15 cellular contexts compared by ENCODE assay signal in the genomic region with DNA sequence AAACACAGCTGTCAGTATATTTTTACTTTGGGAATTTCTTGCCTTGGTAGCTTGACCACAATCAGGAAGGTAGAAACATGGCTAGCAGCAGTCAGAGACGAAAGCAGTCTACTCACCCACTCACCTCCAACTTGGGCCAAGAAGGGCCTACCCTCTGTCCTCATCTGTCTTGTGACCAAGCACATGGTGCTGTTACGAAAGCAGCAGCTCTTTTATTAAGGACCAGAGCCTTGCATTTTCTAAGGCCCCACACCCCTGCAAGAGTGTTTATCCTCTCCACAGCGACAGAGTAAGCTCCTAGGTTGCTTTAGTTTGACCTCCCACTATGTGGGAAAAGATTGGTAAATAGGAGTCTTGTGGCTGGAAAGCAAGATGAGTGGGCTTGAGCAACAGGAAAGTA. TPM values are rescaled to one million over a fixed set of nuclear protein-coding genes. Genes with fewer than 3 reads are reported as not detected.
DNase-seq lines count a peak whose midpoint lies in the region; ATAC-seq, FAIRE-seq and TF ChIP-seq lines count a peak whose summit lies in the region.
"Had no signal": no experiment of that assay in that cellular context is flagged by ENCODE, and none has a peak within 500 bp of the region (broad histone marks: within the 10 kb centered on the region; RNA-seq: fewer than 3 reads in every experiment).

No MANE protein-coding gene starts in this region.

- H3K9ac ChIP-seq in GM23248 (no peak overlapping the region), astrocyte (ENCODE audit: low read length) (no peak overlapping the region)
- H3K9ac ChIP-seq: BLaER1 had no signal

- 35 to 49% methylated on average over 3 of the region's 3 CpGs for WGBS in GM23248 (ENCODE audit: low coverage in 1 of 2, low lambda C conversion rate in 2 of 2, missing lambda C conversion rate in 2 of 2), 2 experiments

- in situ Hi-C loops in GM23248 (cut with MboI) (loop anchor here (10.0 kb wide), 1 partner anchor 181 kb away; no protein-coding TSS in a partner anchor), gastrocnemius medialis (cut with MboI; ENCODE audit: low sequenced_read_pairs in 4 of 4) (loop anchor here in 3 of 4 donors (25.0 kb wide), 4 partner anchors 94 to 719 kb away; a partner anchor contains a TSS)

- no peaks in the 10 kb centered on the region for H4K20me1 ChIP-seq in GM23248 (ENCODE audit: insufficient read depth)
- no peaks in the 10 kb centered on the region for H4K20me1 ChIP-seq in astrocyte (ENCODE audit: insufficient read depth, low read length)
- H4K20me1 ChIP-seq: BLaER1 had no signal

- H3K79me2 ChIP-seq in GM23248 (ENCODE audit: insufficient read depth) (no peaks in the 10 kb centered on the region), astrocyte (ENCODE audit: insufficient read depth, low read length) (no peaks in the 10 kb centered on the region)

- H2AFZ ChIP-seq in GM23248 (peak overlapping the region; percentile 61), astrocyte (ENCODE audit: low read depth, low read length) (peak overlapping the region; percentile 13)

- intact Hi-C loops in left lung (cut with DNase I) (loop anchor here in 1 of 2 donors (10.0 kb wide), 1 partner anchor 81 kb away; no protein-coding TSS in a partner anchor), gastrocnemius medialis (cut with DNase I; ENCODE audit: low total_unique reads) (no loop called here)

- ATAC-seq in left lung (peak; percentile 87), gastrocnemius medialis (peak; percentile 69 to 91), GM18505 (IDR thresholded peaks at IDR 0.05; ENCODE audit: unreplicated experiment) (no peak)

- no peaks in the 10 kb centered on the region for H3K4me1 Mint-ChIP-seq in astrocyte (ENCODE audit: low read depth, unreplicated experiment)

- H3K4me2 ChIP-seq in GM23248 (ENCODE audit: unreplicated experiment), result no peak overlapping the region
- H3K4me2 ChIP-seq in astrocyte (ENCODE audit: low read length), result no peak overlapping the region
- H3K4me2 ChIP-seq: BLaER1 had no signal

- H3K36me3 ChIP-seq in GM23248 (ENCODE audit: low read depth) (no peaks in the 10 kb centered on the region), astrocyte (ENCODE audit: insufficient read depth, low read length) (no peaks in the 10 kb centered on the region), left lung (no peaks in the 10 kb centered on the region), gastrocnemius medialis (no peaks in the 10 kb centered on the region)
- H3K36me3 ChIP-seq: BLaER1, brain microvascular endothelial cell, SJCRH30 had no signal

- TF ChIP-seq POLR2A in gastrocnemius medialis (IDR thresholded peaks at IDR 0.05) (no peak), GM18505 (IDR thresholded peaks at IDR 0.05; ENCODE audit: borderline replicate concordance, extremely low read depth, insufficient read depth, insufficient read length) (no peak)

- H3K27me3 ChIP-seq in GM23248 (replicated peaks; ENCODE audit: insufficient read depth) (no peaks in the 10 kb centered on the region), astrocyte (ENCODE audit: insufficient read depth, low read length) (no peaks in the 10 kb centered on the region), left lung (no peaks in the 10 kb centered on the region), gastrocnemius medialis (no peaks in the 10 kb centered on the region)
- H3K27me3 ChIP-seq: BLaER1, brain microvascular endothelial cell, SJCRH30, testis had no signal

- H3K4me3 ChIP-seq in GM23248 (no peak overlapping the region), astrocyte (ENCODE audit: insufficient read depth, low read depth, low read length) (no peak overlapping the region), left lung (no peak overlapping the region), gastrocnemius medialis (peak overlapping the region in 1 of 4 donors; percentile 2)
- H3K4me3 ChIP-seq: BLaER1, SJCRH30, testis had no signal

- no peaks in the 10 kb centered on the region for H3F3A ChIP-seq in GM23248 (ENCODE audit: insufficient read depth)

- H3K4me1 ChIP-seq in GM23248 (ENCODE audit: insufficient read depth) (peaks cover 5% of the 10 kb centered on the region; the same call in 1 of the 2 replicates), astrocyte (ENCODE audit: insufficient read depth, low read length) (no peaks in the 10 kb centered on the region), left lung (no peaks in the 10 kb centered on the region), gastrocnemius medialis (peaks cover 0 to 11% of the 10 kb centered on the region in 2 donors)
- H3K4me1 ChIP-seq: BLaER1, testis had no signal

- DNase-seq in GM23248, result peak; percentile 40
- DNase-seq in astrocyte (ENCODE audit: low read depth), result peak; percentile 25
- DNase-seq in left lung, result peak in 1 of 2 donors; percentile 55
- DNase-seq in gastrocnemius medialis, result peak in 1 of 2 donors; percentile 79
- DNase-seq in DMS53 (lab: John Stamatoyannopoulos, UW), result no peak
- DNase-seq in HuH-7 (ENCODE audit: low spot score), result no peak
- no peak for DNase-seq in activated T-cell treated with anti-CD3 and anti-CD28 coated beads for 4 hours
- DNase-seq: activated CD4-positive, alpha-beta memory T cell treated with anti-CD3 and anti-CD28 coated beads for 36 hours; brain microvascular endothelial cell; NCI-H2107; testis had no signal

- TF ChIP-seq CTCF in astrocyte (IDR thresholded peaks at IDR 0.05; ENCODE audit: insufficient read depth, low read depth, low read length) (no peak), left lung (IDR thresholded peaks at IDR 0.05) (no peak), gastrocnemius medialis (IDR thresholded peaks at IDR 0.05 in 4 of 5, conservative IDR thresholded peaks at IDR 0.05 in 1 of 5) (no peak)

- H3K9me3 Mint-ChIP-seq in astrocyte (ENCODE audit: unreplicated experiment), result peaks cover 3% of the 10 kb centered on the region
- H3K9me3 Mint-ChIP-seq: activated CD4-positive, alpha-beta memory T cell treated with anti-CD3 and anti-CD28 coated beads for 36 hours; activated T-helper 2 cell treated with anti-CD3 and anti-CD28 coated beads, Interferon-gamma antibody, Interleukin-2, Interleukin-4, amounts not matched to agents 10 μg/mL and 5 μg/mL and 100 μg/mL, durations not matched to agents 14 hours and 24 hours and 36 hours had no signal

- H3K9me3 ChIP-seq in GM23248 (ENCODE audit: low read depth), result peaks cover 3% of the 10 kb centered on the region
- no peaks in the 10 kb centered on the region for H3K9me3 ChIP-seq in astrocyte (ENCODE audit: insufficient read depth, low read depth, low read length)
- no peaks in the 10 kb centered on the region for H3K9me3 ChIP-seq in left lung
- H3K9me3 ChIP-seq in gastrocnemius medialis, result no peaks in the 10 kb centered on the region
- H3K9me3 ChIP-seq: testis had no signal

- no peak overlapping the region for H3K27ac ChIP-seq in GM23248
- no peak overlapping the region for H3K27ac ChIP-seq in astrocyte (ENCODE audit: low read depth, low read length)
- H3K27ac ChIP-seq in left lung, result no peak overlapping the region
- H3K27ac ChIP-seq in gastrocnemius medialis, result peak overlapping the region; percentile 23 to 62 (median 46)
- H3K27ac ChIP-seq: BLaER1, brain microvascular endothelial cell, SJCRH30, testis had no signal

- no peak overlapping the region for H3K27ac Mint-ChIP-seq in astrocyte (ENCODE audit: unreplicated experiment)
- H3K27ac Mint-ChIP-seq: activated CD4-positive, alpha-beta memory T cell treated with anti-CD3 and anti-CD28 coated beads for 36 hours; activated T-helper 2 cell treated with anti-CD3 and anti-CD28 coated beads, Interferon-gamma antibody, Interleukin-2, Interleukin-4, amounts not matched to agents 10 μg/mL and 5 μg/mL and 100 μg/mL, durations not matched to agents 14 hours and 24 hours and 36 hours had no signal

- peaks cover 2% of the 10 kb centered on the region for H3K36me3 Mint-ChIP-seq in astrocyte (ENCODE audit: low read depth, unreplicated experiment)
- H3K36me3 Mint-ChIP-seq: activated CD4-positive, alpha-beta memory T cell treated with anti-CD3 and anti-CD28 coated beads for 36 hours had no signal

- peaks cover 3% of the 10 kb centered on the region for H3K27me3 Mint-ChIP-seq in astrocyte (ENCODE audit: low read depth, unreplicated experiment)
- H3K27me3 Mint-ChIP-seq: activated CD4-positive, alpha-beta memory T cell treated with anti-CD3 and anti-CD28 coated beads for 36 hours had no signal

- H3K9me2 ChIP-seq in GM23248 (ENCODE audit: insufficient read depth), result no peaks in the 10 kb centered on the region

- no peak overlapping the region for H3K4me3 Mint-ChIP-seq in astrocyte (ENCODE audit: unreplicated experiment)
- H3K4me3 Mint-ChIP-seq: activated CD4-positive, alpha-beta memory T cell treated with anti-CD3 and anti-CD28 coated beads for 36 hours had no signal

- FAIRE-seq in astrocyte (lab: Jason Lieb, UNC), result no peak

RNA-seq across cellular contexts. Expression of gene MSTN, which starts 31.3 kb away (rescaled TPM):
- 0.11 and 0.51 TPM in 2 replicates for total RNA-seq in GM23248 (2014; rRNA removed; shearing (Covaris generic))
- 0.09 and 0.16 TPM in 2 replicates for polyA plus RNA-seq in GM23248 (2016; fragmentation: Nextera tagmentation; extraction: Ambion mirVana)
- total RNA-seq in astrocyte, result not detected in 2 replicates
- total RNA-seq in left lung, result under 1 TPM in 1 of 2 donors, not detected in 1; 0.12 TPM
- total RNA-seq in gastrocnemius medialis, result 1 to 10 TPM in 3 of 4 donors, under 1 TPM in 1; 0.11 to 6.2 (median 1.2) TPM
- total RNA-seq: activated CD4-positive, alpha-beta memory T cell treated with anti-CD3 and anti-CD28 coated beads for 36 hours; activated T-helper 2 cell treated with anti-CD3 and anti-CD28 coated beads, Interferon-gamma antibody, Interleukin-2, Interleukin-4, amounts not matched to agents 10 μg/mL and 5 μg/mL and 100 μg/mL, durations not matched to agents 14 hours and 24 hours and 36 hours had no signal

Comparison
In these comparisons a context has a peak if more than half of its experiments do, and no peak if none do; other contexts are left out.
1. DNase-seq: peak in GM23248 (single experiment) and astrocyte (single experiment); none in DMS53 (single experiment), HuH-7 (single experiment) and activated T-cell treated with anti-CD3 and anti-CD28 coated beads for 4 hours (single experiment).
2. H3K27ac ChIP-seq: peak in gastrocnemius medialis (4 of 4); none in GM23248 (single experiment), astrocyte (single experiment) and left lung (0 of 2).